Comparison of ENCODE assay signal across 19 cellular contexts in genomic region chr15:32698773-32699390, GRCh38. TPM values are rescaled to one million over a fixed set of nuclear protein-coding genes. Genes with fewer than 3 reads are reported as not detected.
"Had no signal": no experiment of that assay in that cellular context is flagged by ENCODE, and none has a peak within 500 bp of the region (broad histone marks: within the 10 kb centered on the region; RNA-seq: fewer than 3 reads in every experiment).

No MANE protein-coding gene starts in this region.

- ATAC-seq: gastrocnemius medialis, heart left ventricle, left lobe of liver, T-helper 17 cell had no signal

- H3K36me3 ChIP-seq: gastrocnemius medialis, heart left ventricle, transverse colon, vagina had no signal

- DNase-seq: activated CD4-positive, alpha-beta T cell treated with anti-CD3 and anti-CD28 coated beads, Interleukin-2, amount 10 ng/mL, durations not matched to agents 7 days and 5 days; activated CD4-positive, CD25-positive, alpha-beta regulatory T cell; activated CD8-positive, alpha-beta memory T cell treated with anti-CD3 and anti-CD28 coated beads for 24 hours; activated naive CD8-positive, alpha-beta T cell treated with anti-CD3 and anti-CD28 coated beads, Interleukin-2, amount 10 ng/mL, durations not matched to agents 7 days and 5 days; cortex of kidney; effector CD4-positive, alpha-beta T cell; gastrocnemius medialis; heart left ventricle; islet precursor cell; naive B cell; stimulated activated CD4-positive, alpha-beta T cell treated with anti-CD3 and anti-CD28 coated beads, Interleukin-15, amount 100 ng/mL, for 24 hours; stimulated activated CD4-positive, alpha-beta T cell treated with anti-CD3 and anti-CD28 coated beads, Interleukin-4, amount 100 ng/mL, for 24 hours; stimulated activated naive CD4-positive, alpha-beta T cell treated with Interleukin-2 at 50 U/mL for 16 hours; substantia nigra; T-helper 17 cell; transverse colon had no signal

- H3K79me2 ChIP-seq: parathyroid adenoma had no signal

- H3K4me3 ChIP-seq: gastrocnemius medialis, heart left ventricle, transverse colon, vagina had no signal

- H3K9me3 ChIP-seq: gastrocnemius medialis, heart left ventricle, transverse colon, vagina had no signal

- H3K4me3 Mint-ChIP-seq: activated CD4-positive, alpha-beta T cell treated with anti-CD3 and anti-CD28 coated beads, Interleukin-2, amount 10 ng/mL, durations not matched to agents 7 days and 5 days; activated naive CD8-positive, alpha-beta T cell treated with anti-CD3 and anti-CD28 coated beads, Interleukin-2, amount 10 ng/mL, durations not matched to agents 7 days and 5 days; naive B cell; T-helper 17 cell had no signal

- H3K27ac ChIP-seq: gastrocnemius medialis, heart left ventricle, parathyroid adenoma, vagina had no signal

- H2AFZ ChIP-seq: parathyroid adenoma had no signal

- H3K27me3 Mint-ChIP-seq: activated naive CD8-positive, alpha-beta T cell treated with anti-CD3 and anti-CD28 coated beads, Interleukin-2, amount 10 ng/mL, durations not matched to agents 7 days and 5 days had no signal

- H3K4me1 Mint-ChIP-seq: activated CD4-positive, alpha-beta T cell treated with anti-CD3 and anti-CD28 coated beads, Interleukin-2, amount 10 ng/mL, durations not matched to agents 7 days and 5 days; activated naive CD8-positive, alpha-beta T cell treated with anti-CD3 and anti-CD28 coated beads, Interleukin-2, amount 10 ng/mL, durations not matched to agents 7 days and 5 days; naive B cell; T-helper 17 cell had no signal

- H3K36me3 Mint-ChIP-seq: activated naive CD8-positive, alpha-beta T cell treated with anti-CD3 and anti-CD28 coated beads, Interleukin-2, amount 10 ng/mL, durations not matched to agents 7 days and 5 days; naive B cell had no signal

- H3K27me3 ChIP-seq: gastrocnemius medialis, transverse colon, vagina had no signal

- H3K27ac Mint-ChIP-seq: activated CD4-positive, alpha-beta T cell treated with anti-CD3 and anti-CD28 coated beads, Interleukin-2, amount 10 ng/mL, durations not matched to agents 7 days and 5 days; activated naive CD8-positive, alpha-beta T cell treated with anti-CD3 and anti-CD28 coated beads, Interleukin-2, amount 10 ng/mL, durations not matched to agents 7 days and 5 days; naive B cell; T-helper 17 cell had no signal

- H3K9me3 Mint-ChIP-seq: activated CD4-positive, alpha-beta T cell treated with anti-CD3 and anti-CD28 coated beads, Interleukin-2, amount 10 ng/mL, durations not matched to agents 7 days and 5 days; activated naive CD8-positive, alpha-beta T cell treated with anti-CD3 and anti-CD28 coated beads, Interleukin-2, amount 10 ng/mL, durations not matched to agents 7 days and 5 days had no signal

- H3K4me1 ChIP-seq: gastrocnemius medialis, heart left ventricle, parathyroid adenoma, vagina had no signal

RNA-seq across cellular contexts. Expression of gene GREM1, which starts 18.9 kb away (rescaled TPM):
- total RNA-seq: activated CD4-positive, alpha-beta T cell treated with anti-CD3 and anti-CD28 coated beads, Interleukin-2, amount 10 ng/mL, durations not matched to agents 7 days and 5 days; activated naive CD8-positive, alpha-beta T cell treated with anti-CD3 and anti-CD28 coated beads, Interleukin-2, amount 10 ng/mL, durations not matched to agents 7 days and 5 days; T-helper 17 cell had no signal
